In the genomic region with DNA sequence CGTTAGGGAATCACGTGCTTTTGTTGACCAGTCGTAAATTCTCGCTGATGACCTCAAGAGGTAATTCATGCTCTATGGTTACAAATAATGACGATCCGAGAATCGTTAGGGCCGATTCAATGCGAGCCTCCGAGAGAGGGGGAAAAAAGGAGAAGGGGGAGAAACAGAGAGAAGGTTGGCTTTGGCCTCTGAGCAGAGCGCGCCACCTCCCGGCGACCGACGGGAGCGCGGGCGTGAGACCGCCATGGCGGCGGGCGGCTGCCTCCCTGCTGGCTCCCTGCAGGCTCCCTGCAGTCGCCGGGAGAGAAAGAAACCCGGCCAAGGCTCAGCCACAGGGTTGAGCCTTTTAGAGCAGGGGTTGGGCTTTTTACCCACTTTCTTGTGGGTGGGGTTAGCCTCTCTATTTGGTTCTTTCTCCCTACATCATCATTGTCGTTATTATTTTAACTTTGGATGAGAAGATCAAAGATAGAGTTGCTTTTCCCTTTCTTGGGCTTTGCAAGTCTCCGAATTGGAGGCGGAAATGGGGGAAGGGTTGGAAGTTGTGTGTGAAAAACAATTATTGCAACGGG, we compare ENCODE assay signal across 8 cellular contexts. TPM values are rescaled to one million over a fixed set of nuclear protein-coding genes. Genes with fewer than 3 reads are reported as not detected.
DNase-seq lines count a peak whose midpoint lies in the region; ATAC-seq and TF ChIP-seq lines count a peak whose summit lies in the region.

No MANE protein-coding gene starts in this region.

- H3K27me3 ChIP-seq in SJSA1 (replicated peaks) = peaks cover 6% of the 10 kb centered on the region

- no peak overlapping the region for H3K27ac ChIP-seq in SJSA1

- H3K4me1 Mint-ChIP-seq in glutamatergic neuron (ENCODE audit: low read depth, unreplicated experiment) = peaks cover 2% of the 10 kb centered on the region

- H3K27me3 Mint-ChIP-seq in glutamatergic neuron (ENCODE audit: unreplicated experiment) = peaks cover 48% of the 10 kb centered on the region

- peaks cover 11% of the 10 kb centered on the region for H3K36me3 ChIP-seq in SJSA1

- DNase-seq in EL (peak; percentile 74), SJSA1 (ENCODE audit: low read depth in 1 of 2, low spot score in 2 of 2) (peak; percentile 79 to 85), activated gamma-delta T cell (lab: John Stamatoyannopoulos, UW) (peak; percentile 58), glutamatergic neuron (peak; percentile 91), retina (peak; percentile 95)

- peaks cover 4% of the 10 kb centered on the region for H3K9me3 Mint-ChIP-seq in glutamatergic neuron (ENCODE audit: unreplicated experiment)

- TF ChIP-seq CTCF in LNCAP (IDR thresholded peaks at IDR 0.05) = peak; percentile 96
- TF ChIP-seq CTCF in glutamatergic neuron (IDR thresholded peaks at IDR 0.05; ENCODE audit: partially characterized antibody, unreplicated experiment) = peak; percentile 81

- no peaks in the 10 kb centered on the region for H3K9me3 ChIP-seq in SJSA1 (replicated peaks)

- peak overlapping the region; percentile 24 for H3K4me3 ChIP-seq in SJSA1

- no peak overlapping the region for H3K27ac Mint-ChIP-seq in glutamatergic neuron (ENCODE audit: unreplicated experiment)

- H3K4me1 ChIP-seq in SJSA1 (replicated peaks) = peaks cover 26% of the 10 kb centered on the region

- ATAC-seq in HG03571 (IDR thresholded peaks at IDR 0.05; ENCODE audit: unreplicated experiment) (no peak), HG02759 (IDR thresholded peaks at IDR 0.05; ENCODE audit: unreplicated experiment) (no peak)

- no peaks in the 10 kb centered on the region for H3K36me3 Mint-ChIP-seq in glutamatergic neuron (ENCODE audit: unreplicated experiment)

- no peak overlapping the region for H3K4me3 Mint-ChIP-seq in glutamatergic neuron (ENCODE audit: unreplicated experiment)

RNA-seq across cellular contexts. Expression of a gene that starts 0.3 kb away (rescaled TPM):
- total RNA-seq in SJSA1 (2014; rRNA removed; shearing (Covaris generic)) = 0.05 and 1.2 TPM in 2 replicates
- total RNA-seq in glutamatergic neuron (ENCODE audit: unreplicated experiment) = not detected

RNA-seq across cellular contexts. Expression of a gene that starts 3.9 kb away (rescaled TPM):
- total RNA-seq in SJSA1 (2014; rRNA removed; shearing (Covaris generic)) = 1.4 and 5.2 TPM in 2 replicates
- not detected for total RNA-seq in glutamatergic neuron (ENCODE audit: unreplicated experiment)

RNA-seq across cellular contexts. Expression of a gene that starts 10.9 kb away (rescaled TPM):
- 4.8 and 7.1 TPM in 2 replicates for total RNA-seq in SJSA1 (2014; rRNA removed; shearing (Covaris generic))
- total RNA-seq in glutamatergic neuron (ENCODE audit: unreplicated experiment) = not detected

RNA-seq across cellular contexts. Expression of a gene that starts 15.8 kb away (rescaled TPM):
- 1.2 and 3.2 TPM in 2 replicates for total RNA-seq in SJSA1 (2014; rRNA removed; shearing (Covaris generic))
- total RNA-seq in glutamatergic neuron (ENCODE audit: unreplicated experiment) = not detected

RNA-seq across cellular contexts. Expression of a gene that starts 16.9 kb away (rescaled TPM):
- 23.0 and 28.4 TPM in 2 replicates for total RNA-seq in SJSA1 (2014; rRNA removed; shearing (Covaris generic))
- total RNA-seq in glutamatergic neuron (ENCODE audit: unreplicated experiment) = 0.64 TPM
